ENCODE assay signal across 9 cellular contexts in genomic region chr9:98380065-98380681, GRCh38.
A peak's percentile ranks its signal among the peaks of the same experiment; 100 is the strongest.
DNase-seq lines count a peak whose midpoint lies in the region; ATAC-seq and TF ChIP-seq lines count a peak whose summit lies in the region.
"Had no signal": no experiment of that assay in that cellular context is flagged by ENCODE, and none has a peak within 500 bp of the region (broad histone marks: within the 10 kb centered on the region; RNA-seq: fewer than 3 reads in every experiment).

No MANE protein-coding gene starts in this region.

- H3K36me3 Mint-ChIP-seq in naive B cell = no peaks in the 10 kb centered on the region
- H3K36me3 Mint-ChIP-seq in naive thymus-derived CD8-positive, alpha-beta T cell = no peaks in the 10 kb centered on the region

- no peaks in the 10 kb centered on the region for H3K9me3 Mint-ChIP-seq in naive B cell
- H3K9me3 Mint-ChIP-seq in naive thymus-derived CD8-positive, alpha-beta T cell = no peaks in the 10 kb centered on the region
- H3K9me3 Mint-ChIP-seq: activated naive CD4-positive, alpha-beta T cell treated with anti-CD3 and anti-CD28 coated beads for 36 hours had no signal

- no peak overlapping the region for H3K4me3 ChIP-seq in astrocyte of the spinal cord (ENCODE audit: low read depth, low read length)

- H3K4me3 Mint-ChIP-seq in naive B cell = peak overlapping the region in 6 of 8 donors; percentile 42 to 85 (median 56)
- H3K4me3 Mint-ChIP-seq in naive thymus-derived CD8-positive, alpha-beta T cell = no peak overlapping the region
- H3K4me3 Mint-ChIP-seq: activated naive CD4-positive, alpha-beta T cell treated with anti-CD3 and anti-CD28 coated beads for 36 hours had no signal

- POLR2A ChIA-PET in naive thymus-derived CD8-positive, alpha-beta T cell (lab: Charles Lee) = interaction anchor here (0.6 kb wide), 1 partner anchor 20 kb away, joined by 3 read pairs; no protein-coding TSS in a partner anchor

- H3K27ac Mint-ChIP-seq in naive B cell = peak overlapping the region; percentile 16 to 90 (median 50)
- no peak overlapping the region for H3K27ac Mint-ChIP-seq in naive thymus-derived CD8-positive, alpha-beta T cell
- H3K27ac Mint-ChIP-seq: activated naive CD4-positive, alpha-beta T cell treated with anti-CD3 and anti-CD28 coated beads for 36 hours had no signal

- ATAC-seq in HG02678 (IDR thresholded peaks at IDR 0.05; ENCODE audit: unreplicated experiment) = peak; percentile 54
- ATAC-seq in naive B cell (ENCODE audit: low read depth in 2 of 2) = peak; percentile 60 to 65
- no peak for ATAC-seq in naive thymus-derived CD8-positive, alpha-beta T cell

- H3K4me1 Mint-ChIP-seq in naive B cell = peaks cover 33 to 44% (median 44%) of the 10 kb centered on the region in 3 donors
- H3K4me1 Mint-ChIP-seq in naive thymus-derived CD8-positive, alpha-beta T cell = peaks cover 0 to 5% (median under 1%) of the 10 kb centered on the region in 4 donors

- in situ Hi-C loops in astrocyte of the spinal cord (cut with HindIII; ENCODE audit: low sequenced_read_pairs) = no loop called here

- DNase-seq in ELR (ENCODE audit: low read depth) (peak; percentile 81), astrocyte of the spinal cord (ENCODE audit: low read depth, low spot score) (peak; percentile 30), naive B cell (peak; percentile 47), C1 segment of cervical spinal cord (lab: John Stamatoyannopoulos, UW) (no peak), CD1c-positive myeloid dendritic cell (ENCODE audit: extremely low spot score) (no peak)
- no peak for DNase-seq in naive thymus-derived CD8-positive, alpha-beta T cell
- no peak for DNase-seq in stimulated activated CD4-positive, alpha-beta T cell treated with anti-CD3 and anti-CD28 coated beads, Interleukin-12 subunit alpha, Interleukin-12 subunit beta, amount 100 ng/mL, for 4 hours
- DNase-seq: activated naive CD4-positive, alpha-beta T cell treated with anti-CD3 and anti-CD28 coated beads for 36 hours had no signal

- TF ChIP-seq CTCF in astrocyte of the spinal cord (IDR thresholded peaks at IDR 0.05; ENCODE audit: low read depth, low read length) = no peak

- H3K27me3 Mint-ChIP-seq in naive B cell = no peaks in the 10 kb centered on the region
- H3K27me3 Mint-ChIP-seq in naive thymus-derived CD8-positive, alpha-beta T cell = peaks cover 0 to under 1% (median 0%) of the 10 kb centered on the region in 5 donors

Comparison
In these comparisons a context has a peak if more than half of its experiments do, and no peak if none do; other contexts are left out.
1. DNase-seq: peak in ELR (single experiment), astrocyte of the spinal cord (single experiment) and naive B cell (single experiment); none in C1 segment of cervical spinal cord (0 of 14), naive thymus-derived CD8-positive, alpha-beta T cell (0 of 10), CD1c-positive myeloid dendritic cell (single experiment) and stimulated activated CD4-positive, alpha-beta T cell treated with anti-CD3 and anti-CD28 coated beads, Interleukin-12 subunit alpha, Interleukin-12 subunit beta, amount 100 ng/mL, for 4 hours (single experiment).
2. ATAC-seq: peak in HG02678 (single experiment) and naive B cell (2 of 2); none in naive thymus-derived CD8-positive, alpha-beta T cell (0 of 2).
3. H3K27ac Mint-ChIP-seq: peak in naive B cell (6 of 6); none in naive thymus-derived CD8-positive, alpha-beta T cell (0 of 10).
4. H3K4me3 Mint-ChIP-seq: peak in naive B cell (6 of 8); none in naive thymus-derived CD8-positive, alpha-beta T cell (0 of 10).